ENCODE assay signal across 2 cellular contexts in the genomic region with DNA sequence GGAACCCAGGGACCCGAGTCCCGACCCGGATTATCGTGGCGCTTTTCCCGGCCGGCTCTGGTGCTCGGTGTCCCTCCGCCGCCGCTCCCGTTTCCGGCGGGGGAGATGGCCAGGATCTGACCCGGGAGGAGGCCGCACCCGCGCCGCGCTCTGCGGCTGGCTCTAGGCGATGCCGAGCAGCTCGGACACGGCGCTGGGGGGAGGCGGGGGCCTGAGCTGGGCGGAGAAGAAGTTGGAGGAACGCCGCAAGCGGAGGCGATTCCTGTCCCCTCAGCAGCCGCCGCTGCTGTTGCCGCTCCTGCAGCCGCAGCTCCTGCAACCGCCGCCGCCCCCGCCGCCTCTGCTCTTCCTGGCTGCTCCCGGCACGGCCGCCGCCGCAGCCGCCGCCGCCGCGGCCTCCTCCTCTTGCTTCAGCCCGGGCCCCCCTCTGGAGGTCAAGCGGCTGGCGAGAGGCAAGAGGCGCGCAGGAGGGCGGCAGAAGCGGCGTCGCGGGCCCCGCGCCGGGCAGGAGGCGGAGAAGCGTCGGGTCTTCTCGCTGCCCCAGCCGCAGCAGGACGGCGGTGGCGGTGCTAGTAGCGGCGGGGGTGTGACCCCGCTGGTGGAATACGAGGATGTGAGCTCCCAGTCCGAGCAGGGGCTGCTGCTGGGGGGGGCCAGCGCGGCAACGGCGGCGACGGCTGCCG.
TF ChIP-seq lines count a peak whose summit lies in the region.

No MANE protein-coding gene starts in this region.

TF ChIP-seq in IMR-90, 13 proteins besides CTCF, POLR2A, EP300 and RAD21:
- TF ChIP-seq, protein P1, sequence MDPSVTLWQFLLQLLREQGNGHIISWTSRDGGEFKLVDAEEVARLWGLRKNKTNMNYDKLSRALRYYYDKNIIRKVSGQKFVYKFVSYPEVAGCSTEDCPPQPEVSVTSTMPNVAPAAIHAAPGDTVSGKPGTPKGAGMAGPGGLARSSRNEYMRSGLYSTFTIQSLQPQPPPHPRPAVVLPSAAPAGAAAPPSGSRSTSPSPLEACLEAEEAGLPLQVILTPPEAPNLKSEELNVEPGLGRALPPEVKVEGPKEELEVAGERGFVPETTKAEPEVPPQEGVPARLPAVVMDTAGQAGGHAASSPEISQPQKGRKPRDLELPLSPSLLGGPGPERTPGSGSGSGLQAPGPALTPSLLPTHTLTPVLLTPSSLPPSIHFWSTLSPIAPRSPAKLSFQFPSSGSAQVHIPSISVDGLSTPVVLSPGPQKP (IDR thresholded peaks at IDR 0.05; ENCODE audit: borderline replicate concordance, low read depth, low read length) = no peak

TF ChIP-seq in HepG2, 621 proteins besides CTCF, POLR2A, EP300 and RAD21 (continues in another document):
- TF ChIP-seq ARNT2 (CRISPR knock-in tag; IDR thresholded peaks at IDR 0.05; ENCODE audit: low read depth) = no peak
- TF ChIP-seq, protein P2, sequence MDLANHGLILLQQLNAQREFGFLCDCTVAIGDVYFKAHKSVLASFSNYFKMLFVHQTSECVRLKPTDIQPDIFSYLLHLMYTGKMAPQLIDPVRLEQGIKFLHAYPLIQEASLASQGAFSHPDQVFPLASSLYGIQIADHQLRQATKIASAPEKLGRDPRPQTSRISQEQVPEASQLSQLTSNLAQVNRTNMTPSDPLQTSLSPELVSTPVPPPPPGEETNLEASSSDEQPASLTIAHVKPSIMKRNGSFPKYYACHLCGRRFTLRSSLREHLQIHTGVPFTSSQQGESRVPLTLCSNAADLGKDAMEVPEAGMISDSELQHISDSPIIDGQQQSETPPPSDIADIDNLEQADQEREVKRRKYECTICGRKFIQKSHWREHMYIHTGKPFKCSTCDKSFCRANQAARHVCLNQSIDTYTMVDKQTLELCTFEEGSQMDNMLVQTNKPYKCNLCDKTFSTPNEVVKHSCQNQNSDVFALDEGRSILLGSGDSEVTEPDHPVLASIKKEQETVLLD (CRISPR knock-in tag; IDR thresholded peaks at IDR 0.05; ENCODE audit: low read depth) = peak; percentile 39; the same call in 1 of the 2 replicates
- TF ChIP-seq, protein P3, sequence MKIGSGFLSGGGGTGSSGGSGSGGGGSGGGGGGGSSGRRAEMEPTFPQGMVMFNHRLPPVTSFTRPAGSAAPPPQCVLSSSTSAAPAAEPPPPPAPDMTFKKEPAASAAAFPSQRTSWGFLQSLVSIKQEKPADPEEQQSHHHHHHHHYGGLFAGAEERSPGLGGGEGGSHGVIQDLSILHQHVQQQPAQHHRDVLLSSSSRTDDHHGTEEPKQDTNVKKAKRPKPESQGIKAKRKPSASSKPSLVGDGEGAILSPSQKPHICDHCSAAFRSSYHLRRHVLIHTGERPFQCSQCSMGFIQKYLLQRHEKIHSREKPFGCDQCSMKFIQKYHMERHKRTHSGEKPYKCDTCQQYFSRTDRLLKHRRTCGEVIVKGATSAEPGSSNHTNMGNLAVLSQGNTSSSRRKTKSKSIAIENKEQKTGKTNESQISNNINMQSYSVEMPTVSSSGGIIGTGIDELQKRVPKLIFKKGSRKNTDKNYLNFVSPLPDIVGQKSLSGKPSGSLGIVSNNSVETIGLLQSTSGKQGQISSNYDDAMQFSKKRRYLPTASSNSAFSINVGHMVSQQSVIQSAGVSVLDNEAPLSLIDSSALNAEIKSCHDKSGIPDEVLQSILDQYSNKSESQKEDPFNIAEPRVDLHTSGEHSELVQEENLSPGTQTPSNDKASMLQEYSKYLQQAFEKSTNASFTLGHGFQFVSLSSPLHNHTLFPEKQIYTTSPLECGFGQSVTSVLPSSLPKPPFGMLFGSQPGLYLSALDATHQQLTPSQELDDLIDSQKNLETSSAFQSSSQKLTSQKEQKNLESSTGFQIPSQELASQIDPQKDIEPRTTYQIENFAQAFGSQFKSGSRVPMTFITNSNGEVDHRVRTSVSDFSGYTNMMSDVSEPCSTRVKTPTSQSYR (CRISPR knock-in tag; IDR thresholded peaks at IDR 0.05; ENCODE audit: borderline replicate concordance) = no peak
- TF ChIP-seq ZNF343 (CRISPR knock-in tag; IDR thresholded peaks at IDR 0.05) = 0 out of 2 replicates have a peak, but pooled peaks have one; percentile 0
- TF ChIP-seq HNRNPLL (IDR thresholded peaks at IDR 0.05; ENCODE audit: low read depth, low read length, poor library complexity, severe bottlenecking) = peak; percentile 60
- TF ChIP-seq KLF6 (CRISPR knock-in tag; IDR thresholded peaks at IDR 0.05) = 0 out of 2 replicates have a peak, but pooled peaks have one; percentile 35
- TF ChIP-seq ZNF790 (CRISPR knock-in tag; IDR thresholded peaks at IDR 0.05; ENCODE audit: borderline replicate concordance) = peak; percentile 8; the same call in 1 of the 2 replicates
- TF ChIP-seq, protein P4, sequence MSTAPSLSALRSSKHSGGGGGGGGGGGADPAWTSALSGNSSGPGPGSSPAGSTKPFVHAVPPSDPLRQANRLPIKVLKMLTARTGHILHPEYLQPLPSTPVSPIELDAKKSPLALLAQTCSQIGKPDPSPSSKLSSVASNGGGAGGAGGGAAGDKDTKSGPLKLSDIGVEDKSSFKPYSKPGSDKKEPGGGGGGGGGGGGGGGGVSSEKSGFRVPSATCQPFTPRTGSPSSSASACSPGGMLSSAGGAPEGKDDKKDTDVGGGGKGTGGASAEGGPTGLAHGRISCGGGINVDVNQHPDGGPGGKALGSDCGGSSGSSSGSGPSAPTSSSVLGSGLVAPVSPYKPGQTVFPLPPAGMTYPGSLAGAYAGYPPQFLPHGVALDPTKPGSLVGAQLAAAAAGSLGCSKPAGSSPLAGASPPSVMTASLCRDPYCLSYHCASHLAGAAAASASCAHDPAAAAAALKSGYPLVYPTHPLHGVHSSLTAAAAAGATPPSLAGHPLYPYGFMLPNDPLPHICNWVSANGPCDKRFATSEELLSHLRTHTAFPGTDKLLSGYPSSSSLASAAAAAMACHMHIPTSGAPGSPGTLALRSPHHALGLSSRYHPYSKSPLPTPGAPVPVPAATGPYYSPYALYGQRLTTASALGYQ (CRISPR knock-in tag; IDR thresholded peaks at IDR 0.05) = no peak
- TF ChIP-seq, protein P5, sequence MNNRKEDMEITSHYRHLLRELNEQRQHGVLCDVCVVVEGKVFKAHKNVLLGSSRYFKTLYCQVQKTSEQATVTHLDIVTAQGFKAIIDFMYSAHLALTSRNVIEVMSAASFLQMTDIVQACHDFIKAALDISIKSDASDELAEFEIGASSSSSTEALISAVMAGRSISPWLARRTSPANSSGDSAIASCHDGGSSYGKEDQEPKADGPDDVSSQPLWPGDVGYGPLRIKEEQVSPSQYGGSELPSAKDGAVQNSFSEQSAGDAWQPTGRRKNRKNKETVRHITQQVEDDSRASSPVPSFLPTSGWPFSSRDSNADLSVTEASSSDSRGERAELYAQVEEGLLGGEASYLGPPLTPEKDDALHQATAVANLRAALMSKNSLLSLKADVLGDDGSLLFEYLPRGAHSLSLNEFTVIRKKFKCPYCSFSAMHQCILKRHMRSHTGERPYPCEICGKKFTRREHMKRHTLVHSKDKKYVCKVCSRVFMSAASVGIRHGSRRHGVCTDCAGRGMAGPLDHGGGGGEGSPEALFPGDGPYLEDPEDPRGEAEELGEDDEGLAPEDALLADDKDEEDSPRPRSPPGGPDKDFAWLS (CRISPR knock-in tag; IDR thresholded peaks at IDR 0.05; ENCODE audit: borderline replicate concordance) = no peak
- 0 out of 2 replicates have a peak, but pooled peaks have one; percentile 48 for TF ChIP-seq ZNF350 (CRISPR knock-in tag; IDR thresholded peaks at IDR 0.05; ENCODE audit: borderline replicate concordance, low read depth)
- TF ChIP-seq, protein P6, sequence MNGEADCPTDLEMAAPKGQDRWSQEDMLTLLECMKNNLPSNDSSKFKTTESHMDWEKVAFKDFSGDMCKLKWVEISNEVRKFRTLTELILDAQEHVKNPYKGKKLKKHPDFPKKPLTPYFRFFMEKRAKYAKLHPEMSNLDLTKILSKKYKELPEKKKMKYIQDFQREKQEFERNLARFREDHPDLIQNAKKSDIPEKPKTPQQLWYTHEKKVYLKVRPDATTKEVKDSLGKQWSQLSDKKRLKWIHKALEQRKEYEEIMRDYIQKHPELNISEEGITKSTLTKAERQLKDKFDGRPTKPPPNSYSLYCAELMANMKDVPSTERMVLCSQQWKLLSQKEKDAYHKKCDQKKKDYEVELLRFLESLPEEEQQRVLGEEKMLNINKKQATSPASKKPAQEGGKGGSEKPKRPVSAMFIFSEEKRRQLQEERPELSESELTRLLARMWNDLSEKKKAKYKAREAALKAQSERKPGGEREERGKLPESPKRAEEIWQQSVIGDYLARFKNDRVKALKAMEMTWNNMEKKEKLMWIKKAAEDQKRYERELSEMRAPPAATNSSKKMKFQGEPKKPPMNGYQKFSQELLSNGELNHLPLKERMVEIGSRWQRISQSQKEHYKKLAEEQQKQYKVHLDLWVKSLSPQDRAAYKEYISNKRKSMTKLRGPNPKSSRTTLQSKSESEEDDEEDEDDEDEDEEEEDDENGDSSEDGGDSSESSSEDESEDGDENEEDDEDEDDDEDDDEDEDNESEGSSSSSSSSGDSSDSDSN (CRISPR knock-in tag; IDR thresholded peaks at IDR 0.05) = peak; percentile 73
- TF ChIP-seq, protein P7, sequence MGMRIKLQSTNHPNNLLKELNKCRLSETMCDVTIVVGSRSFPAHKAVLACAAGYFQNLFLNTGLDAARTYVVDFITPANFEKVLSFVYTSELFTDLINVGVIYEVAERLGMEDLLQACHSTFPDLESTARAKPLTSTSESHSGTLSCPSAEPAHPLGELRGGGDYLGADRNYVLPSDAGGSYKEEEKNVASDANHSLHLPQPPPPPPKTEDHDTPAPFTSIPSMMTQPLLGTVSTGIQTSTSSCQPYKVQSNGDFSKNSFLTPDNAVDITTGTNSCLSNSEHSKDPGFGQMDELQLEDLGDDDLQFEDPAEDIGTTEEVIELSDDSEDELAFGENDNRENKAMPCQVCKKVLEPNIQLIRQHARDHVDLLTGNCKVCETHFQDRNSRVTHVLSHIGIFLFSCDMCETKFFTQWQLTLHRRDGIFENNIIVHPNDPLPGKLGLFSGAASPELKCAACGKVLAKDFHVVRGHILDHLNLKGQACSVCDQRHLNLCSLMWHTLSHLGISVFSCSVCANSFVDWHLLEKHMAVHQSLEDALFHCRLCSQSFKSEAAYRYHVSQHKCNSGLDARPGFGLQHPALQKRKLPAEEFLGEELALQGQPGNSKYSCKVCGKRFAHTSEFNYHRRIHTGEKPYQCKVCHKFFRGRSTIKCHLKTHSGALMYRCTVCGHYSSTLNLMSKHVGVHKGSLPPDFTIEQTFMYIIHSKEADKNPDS (CRISPR knock-in tag; IDR thresholded peaks at IDR 0.05) = peak; percentile 15; the same call in 1 of the 2 replicates
- TF ChIP-seq RBFOX2 (IDR thresholded peaks at IDR 0.05; ENCODE audit: low read depth, low read length) = peak; percentile 12; the same call in 1 of the 2 replicates
- TF ChIP-seq ZNF720 (CRISPR knock-in tag; IDR thresholded peaks at IDR 0.05) = no peak
- TF ChIP-seq, protein P8, sequence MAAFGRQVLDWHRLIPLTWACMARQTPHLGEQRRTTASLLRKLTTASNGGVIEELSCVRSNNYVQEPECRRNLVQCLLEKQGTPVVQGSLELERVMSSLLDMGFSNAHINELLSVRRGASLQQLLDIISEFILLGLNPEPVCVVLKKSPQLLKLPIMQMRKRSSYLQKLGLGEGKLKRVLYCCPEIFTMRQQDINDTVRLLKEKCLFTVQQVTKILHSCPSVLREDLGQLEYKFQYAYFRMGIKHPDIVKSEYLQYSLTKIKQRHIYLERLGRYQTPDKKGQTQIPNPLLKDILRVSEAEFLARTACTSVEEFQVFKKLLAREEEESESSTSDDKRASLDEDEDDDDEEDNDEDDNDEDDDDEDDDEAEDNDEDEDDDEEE (CRISPR knock-in tag; IDR thresholded peaks at IDR 0.05) = peak; percentile 2; the same call in 1 of the 2 replicates
- 0 out of 2 replicates have a peak, but pooled peaks have one; percentile 1 for TF ChIP-seq YEATS4 (CRISPR knock-in tag; IDR thresholded peaks at IDR 0.05; ENCODE audit: borderline replicate concordance)
- TF ChIP-seq AGO2 (optimal IDR thresholded peaks at IDR 0.05; ENCODE audit: low read depth, low read length) = peak; percentile 16
- peak; percentile 16; the same call in 1 of the 2 replicates for TF ChIP-seq SP2 (CRISPR knock-in tag; IDR thresholded peaks at IDR 0.05)
- TF ChIP-seq GABPB1 (CRISPR knock-in tag; IDR thresholded peaks at IDR 0.05) = peak; percentile 68; the same call in 1 of the 2 replicates
- TF ChIP-seq, protein P9, sequence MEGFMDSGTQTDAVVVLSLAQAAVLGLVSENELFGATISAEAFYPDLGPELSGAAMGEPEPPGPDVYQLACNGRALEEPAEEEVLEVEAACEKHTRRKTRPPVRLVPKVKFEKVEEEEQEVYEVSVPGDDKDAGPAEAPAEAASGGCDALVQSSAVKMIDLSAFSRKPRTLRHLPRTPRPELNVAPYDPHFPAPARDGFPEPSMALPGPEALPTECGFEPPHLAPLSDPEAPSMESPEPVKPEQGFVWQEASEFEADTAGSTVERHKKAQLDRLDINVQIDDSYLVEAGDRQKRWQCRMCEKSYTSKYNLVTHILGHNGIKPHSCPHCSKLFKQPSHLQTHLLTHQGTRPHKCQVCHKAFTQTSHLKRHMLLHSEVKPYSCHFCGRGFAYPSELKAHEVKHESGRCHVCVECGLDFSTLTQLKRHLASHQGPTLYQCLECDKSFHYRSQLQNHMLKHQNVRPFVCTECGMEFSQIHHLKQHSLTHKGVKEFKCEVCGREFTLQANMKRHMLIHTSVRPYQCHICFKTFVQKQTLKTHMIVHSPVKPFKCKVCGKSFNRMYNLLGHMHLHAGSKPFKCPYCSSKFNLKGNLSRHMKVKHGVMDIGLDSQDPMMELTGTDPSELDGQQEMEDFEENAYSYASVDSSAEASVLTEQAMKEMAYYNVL (CRISPR knock-in tag; IDR thresholded peaks at IDR 0.05; ENCODE audit: borderline replicate concordance) = no peak
- TF ChIP-seq SALL1 (CRISPR knock-in tag; IDR thresholded peaks at IDR 0.05) = 0 out of 2 replicates have a peak, but pooled peaks have one; percentile 6
- TF ChIP-seq IKZF4 (CRISPR knock-in tag; IDR thresholded peaks at IDR 0.05; ENCODE audit: borderline replicate concordance, low read depth, not compliant biosample characterization) = peak; percentile 42
- TF ChIP-seq KDM3A (CRISPR knock-in tag; IDR thresholded peaks at IDR 0.05; ENCODE audit: low read depth) = peak; percentile 54; the same call in 1 of the 2 replicates
- TF ChIP-seq FOXA3 (CRISPR knock-in tag; IDR thresholded peaks at IDR 0.05) = no peak
- TF ChIP-seq HDAC1 (CRISPR knock-in tag; IDR thresholded peaks at IDR 0.05) = peak; percentile 64
- peak; percentile 67; the same call in 1 of the 2 replicates for TF ChIP-seq ZNF274 (CRISPR knock-in tag; IDR thresholded peaks at IDR 0.05)
- TF ChIP-seq, protein P10, sequence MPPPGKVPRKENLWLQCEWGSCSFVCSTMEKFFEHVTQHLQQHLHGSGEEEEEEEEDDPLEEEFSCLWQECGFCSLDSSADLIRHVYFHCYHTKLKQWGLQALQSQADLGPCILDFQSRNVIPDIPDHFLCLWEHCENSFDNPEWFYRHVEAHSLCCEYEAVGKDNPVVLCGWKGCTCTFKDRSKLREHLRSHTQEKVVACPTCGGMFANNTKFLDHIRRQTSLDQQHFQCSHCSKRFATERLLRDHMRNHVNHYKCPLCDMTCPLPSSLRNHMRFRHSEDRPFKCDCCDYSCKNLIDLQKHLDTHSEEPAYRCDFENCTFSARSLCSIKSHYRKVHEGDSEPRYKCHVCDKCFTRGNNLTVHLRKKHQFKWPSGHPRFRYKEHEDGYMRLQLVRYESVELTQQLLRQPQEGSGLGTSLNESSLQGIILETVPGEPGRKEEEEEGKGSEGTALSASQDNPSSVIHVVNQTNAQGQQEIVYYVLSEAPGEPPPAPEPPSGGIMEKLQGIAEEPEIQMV (CRISPR knock-in tag; IDR thresholded peaks at IDR 0.05; ENCODE audit: low read depth) = 0 out of 2 replicates have a peak, but pooled peaks have one; percentile 6
- 0 out of 2 replicates have a peak, but pooled peaks have one; percentile 24 for TF ChIP-seq ZNF329 (CRISPR knock-in tag; IDR thresholded peaks at IDR 0.05; ENCODE audit: low read depth)
- TF ChIP-seq KAT7 (CRISPR knock-in tag; IDR thresholded peaks at IDR 0.05; ENCODE audit: borderline replicate concordance) = peak; percentile 70; the same call in 1 of the 2 replicates
